10 cellular contexts compared by ENCODE assay signal in genomic region chr9:89686134-89686533, GRCh38.
DNase-seq lines count a peak whose midpoint lies in the region; ATAC-seq and TF ChIP-seq lines count a peak whose summit lies in the region.
"Had no signal": no experiment of that assay in that cellular context is flagged by ENCODE, and none has a peak within 500 bp of the region (broad histone marks: within the 10 kb centered on the region; RNA-seq: fewer than 3 reads in every experiment).

No MANE protein-coding gene starts in this region.

- CTCF ChIA-PET in RWPE1 (lab: Yijun Ruan, JAX), result interaction anchor here (0.5 to 1.4 kb wide), 5 partner anchors 9 to 132 kb away, joined by 3 to 5 read pairs (median 3); no protein-coding TSS in a partner anchor

- POLR2A ChIA-PET in RWPE1 (lab: Yijun Ruan, JAX; ENCODE audit: low non-redundant PET), result no interaction called here

- DNase-seq in A172 (ENCODE audit: low spot score) (peak; percentile 25), NCI-H1092 (lab: John Stamatoyannopoulos, UW) (peak; percentile 33), RWPE1 (ENCODE audit: low spot score) (peak; percentile 99), kidney tubule cell (ENCODE audit: low spot score) (peak; percentile 32), NCI-H1436 treated with DMSO at 0.1 percent for 48 hours (lab: John Stamatoyannopoulos, UW) (no peak), C1 segment of cervical spinal cord (lab: John Stamatoyannopoulos, UW) (no peak)
- DNase-seq: thyroid gland had no signal

- peak overlapping the region; percentile 20; the same call in 1 of the 2 replicates for H3K27ac ChIP-seq in RWPE1
- H3K27ac ChIP-seq: neutrophil, thyroid gland had no signal

- ATAC-seq in GM21786 (IDR thresholded peaks at IDR 0.05; ENCODE audit: unreplicated experiment), result no peak
- ATAC-seq in HG02981 (IDR thresholded peaks at IDR 0.05; ENCODE audit: unreplicated experiment), result no peak

- TF ChIP-seq CTCF in RWPE1 (conservative IDR thresholded peaks at IDR 0.05; ENCODE audit: low read depth), result no peak

Comparison
In these comparisons a context has a peak if more than half of its experiments do, and no peak if none do; other contexts are left out.
1. DNase-seq: peak in A172 (single experiment), NCI-H1092 (single experiment), RWPE1 (single experiment) and kidney tubule cell (single experiment); none in NCI-H1436 treated with DMSO at 0.1 percent for 48 hours (single experiment) and C1 segment of cervical spinal cord (0 of 14).